In the genomic region with DNA sequence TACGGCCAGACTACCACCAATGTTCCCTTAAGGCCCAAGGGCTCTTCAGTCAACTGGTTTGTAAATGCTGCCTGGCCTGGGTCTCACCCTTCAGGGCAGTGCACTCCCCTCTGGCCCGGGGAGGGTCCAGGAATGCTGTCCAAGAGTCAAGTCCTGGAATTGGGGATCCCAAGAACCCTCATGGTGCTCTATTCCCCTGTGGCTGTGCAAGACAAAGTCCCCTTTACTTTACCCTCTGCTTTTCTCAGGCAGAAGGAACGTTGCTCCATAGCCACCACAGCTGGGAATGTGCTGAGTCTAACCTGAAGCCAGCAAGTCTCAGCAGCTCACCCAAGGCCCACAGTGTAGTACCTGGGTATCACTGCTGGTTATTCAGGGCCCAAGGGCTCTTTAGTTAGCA, we compare ENCODE assay signal across 39 cellular contexts. TPM values are rescaled to one million over a fixed set of nuclear protein-coding genes. Genes with fewer than 3 reads are reported as not detected.
"Had no signal": no experiment of that assay in that cellular context is flagged by ENCODE, and none has a peak within 500 bp of the region (broad histone marks: within the 10 kb centered on the region; RNA-seq: fewer than 3 reads in every experiment).

No MANE protein-coding gene starts in this region.

- DNase-seq: Karpas-422, Kasumi-1, MG63, MM.1S, MV-4-11, NCI-H1048, NCI-H1092, NCI-H1092 treated with DMSO at 0.1 percent for 48 hours, NCI-H1105, NCI-H1105 treated with DMSO at 0.1 percent for 48 hours, NCI-H1417, NCI-H1417 treated with DMSO at 0.1 percent for 48 hours, NCI-H1436, NCI-H1436 treated with DMSO at 0.1 percent for 48 hours, NCI-H146, NCI-H1694, NCI-H1694 treated with DMSO at 0.1 percent for 48 hours, NCI-H187, NCI-H187 treated with DMSO at 0.1 percent for 48 hours, NCI-H1930, NCI-H2029, NCI-H2029 treated with DMSO at 0.1 percent for 48 hours, NCI-H2081, NCI-H2081 treated with DMSO at 0.1 percent for 48 hours, NCI-H2107, NCI-H2171, NCI-H2171 treated with DMSO at 0.1 percent for 48 hours, NCI-H2227 treated with DMSO at 0.1 percent for 48 hours, NCI-H226, NCI-H345, NCI-H446, NCI-H446 treated with DMSO at 0.1 percent for 48 hours, NCI-H510A, NCI-H510A treated with DMSO at 0.1 percent for 48 hours, NCI-H524, NCI-H524 treated with DMSO at 0.1 percent for 48 hours had no signal

- H3K4me3 ChIP-seq: MG63 had no signal

- H3K36me3 ChIP-seq: MG63 had no signal

RNA-seq across cellular contexts. Expression of a gene that starts 51.3 kb away (rescaled TPM):
- total RNA-seq: LHCN-M2, M059J, NCI-H460 had no signal

RNA-seq across cellular contexts. Expression of a gene that starts 51.7 kb away (rescaled TPM):
- total RNA-seq: LHCN-M2, M059J, NCI-H460 had no signal
